In genomic region chr1:172883387-172883791, GRCh38 we compare ENCODE assay signal across 11 cellular contexts.
DNase-seq lines count a peak whose midpoint lies in the region; ATAC-seq and TF ChIP-seq lines count a peak whose summit lies in the region.
"Had no signal": no experiment of that assay in that cellular context is flagged by ENCODE, and none has a peak within 500 bp of the region (broad histone marks: within the 10 kb centered on the region; RNA-seq: fewer than 3 reads in every experiment).

No MANE protein-coding gene starts in this region.

- no peak overlapping the region for H3K9ac ChIP-seq in MM.1S (ENCODE audit: low read length)

- ATAC-seq in HG02588 (IDR thresholded peaks at IDR 0.05; ENCODE audit: unreplicated experiment) = peak; percentile 68

- peak overlapping the region; percentile 56 for H3K4me2 ChIP-seq in MM.1S (ENCODE audit: low read depth, low read length)
- H3K4me2 ChIP-seq in osteoblast (ENCODE audit: insufficient read depth, low read length) = peak overlapping the region; percentile 70

- peaks cover 17% of the 10 kb centered on the region for H3K4me1 ChIP-seq in MM.1S (ENCODE audit: low read length)
- H3K4me1 ChIP-seq in osteoblast (ENCODE audit: insufficient read depth, low read length) = peaks cover 41% of the 10 kb centered on the region
- H3K4me1 ChIP-seq: tibial artery had no signal

- H4K20me1 ChIP-seq in MM.1S (ENCODE audit: insufficient read depth, low read length) (peaks cover 9% of the 10 kb centered on the region), osteoblast (ENCODE audit: insufficient read depth, low read length) (no peaks in the 10 kb centered on the region)

- H2AFZ ChIP-seq in MM.1S (ENCODE audit: low read length) (no peak overlapping the region), osteoblast (ENCODE audit: low read length) (peak overlapping the region; percentile 43)

- TF ChIP-seq CTCF in MM.1S (IDR thresholded peaks at IDR 0.05; ENCODE audit: low read length) (no peak), osteoblast (IDR thresholded peaks at IDR 0.05; ENCODE audit: extremely low read depth, low read depth, low read length) (no peak)

- H3K79me2 ChIP-seq in MM.1S (ENCODE audit: low read length) = no peaks in the 10 kb centered on the region
- H3K79me2 ChIP-seq in osteoblast (ENCODE audit: insufficient read depth, low read length) = no peaks in the 10 kb centered on the region

- no peaks in the 10 kb centered on the region for H3K9me3 ChIP-seq in MM.1S (replicated peaks; ENCODE audit: insufficient read depth, low read length)
- no peaks in the 10 kb centered on the region for H3K9me3 ChIP-seq in osteoblast (ENCODE audit: low read depth, low read length)
- H3K9me3 ChIP-seq: tibial artery had no signal

- no peaks in the 10 kb centered on the region for H3K9me2 ChIP-seq in MM.1S (replicated peaks; ENCODE audit: insufficient read depth, low read length)

- H3K4me3 ChIP-seq in MM.1S (ENCODE audit: low read length) = peak overlapping the region; percentile 8; the same call in 1 of the 2 replicates
- peak overlapping the region; percentile 25 for H3K4me3 ChIP-seq in osteoblast (ENCODE audit: insufficient read depth, low read length)
- H3K4me3 ChIP-seq: tibial artery had no signal

- no peaks in the 10 kb centered on the region for H3K36me3 ChIP-seq in MM.1S (replicated peaks; ENCODE audit: insufficient read depth, low read length)
- no peaks in the 10 kb centered on the region for H3K36me3 ChIP-seq in osteoblast (ENCODE audit: insufficient read depth, low read length)
- H3K36me3 ChIP-seq: tibial artery had no signal

- H3K27ac ChIP-seq in MM.1S (ENCODE audit: low read length) (no peak overlapping the region), osteoblast (ENCODE audit: low read depth, low read length) (peak overlapping the region; percentile 73)
- H3K27ac ChIP-seq: 22Rv1, tibial artery had no signal

- H3K27me3 ChIP-seq in MM.1S (replicated peaks; ENCODE audit: insufficient read depth, low read length) = peaks cover 88% of the 10 kb centered on the region
- H3K27me3 ChIP-seq in osteoblast (ENCODE audit: insufficient read depth, low read length) = no peaks in the 10 kb centered on the region
- H3K27me3 ChIP-seq: tibial artery had no signal

- peaks cover 17% of the 10 kb centered on the region for H3F3A ChIP-seq in MM.1S (ENCODE audit: insufficient read depth, low read length)

- DNase-seq in NOMO-1 treated with DMSO at 0.1 percent for 48 hours (lab: John Stamatoyannopoulos, UW; ENCODE audit: unreplicated experiment) (peak; percentile 1), NOMO-1 (lab: John Stamatoyannopoulos, UW; ENCODE audit: unreplicated experiment in 2 of 2) (no peak), MM.1S (peak; percentile 47), osteoblast (ENCODE audit: insufficient read length, low spot score, missing footprints) (peak; percentile 48), cardiac septum (ENCODE audit: low spot score) (no peak), NCI-H524 treated with DMSO at 0.1 percent for 48 hours (lab: John Stamatoyannopoulos, UW) (no peak)
- no peak for DNase-seq in stimulated activated CD4-positive, alpha-beta T cell treated with anti-CD3 and anti-CD28 coated beads, Interleukin-1b, Interleukin-23, amount 100 ng/mL, for 48 hours
- DNase-seq: NCI-H1105, tibial artery had no signal

- intact Hi-C loops in cardiac septum (cut with DNase I) = no loop called here

Comparison
In these comparisons a context has a peak if more than half of its experiments do, and no peak if none do; other contexts are left out.
1. DNase-seq: peak in NOMO-1 treated with DMSO at 0.1 percent for 48 hours (single experiment), MM.1S (single experiment) and osteoblast (single experiment); none in NOMO-1 (0 of 2), cardiac septum (single experiment), NCI-H524 treated with DMSO at 0.1 percent for 48 hours (single experiment) and stimulated activated CD4-positive, alpha-beta T cell treated with anti-CD3 and anti-CD28 coated beads, Interleukin-1b, Interleukin-23, amount 100 ng/mL, for 48 hours (single experiment).